ENCODE assay signal across 23 cellular contexts in the genomic region with DNA sequence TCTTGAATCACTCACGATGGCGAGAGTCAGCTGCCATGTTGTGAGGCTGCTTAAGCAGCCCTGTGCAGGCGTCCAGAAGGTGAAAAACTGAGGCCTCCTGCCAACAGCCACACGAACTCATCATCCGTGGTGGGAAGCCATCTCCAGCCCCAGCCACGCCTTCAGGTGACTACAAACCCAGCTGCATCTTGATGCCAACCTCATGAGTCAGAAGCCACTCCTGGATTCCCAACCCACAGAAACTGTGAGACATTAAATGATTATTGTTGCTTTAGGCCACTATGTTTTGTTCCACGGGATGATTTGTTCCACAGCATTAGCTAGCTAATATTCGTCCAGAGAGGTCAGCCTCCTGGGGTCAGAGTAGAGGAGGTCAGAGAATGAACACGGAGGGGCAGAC.
A peak's percentile ranks its signal among the peaks of the same experiment; 100 is the strongest.
DNase-seq lines count a peak whose midpoint lies in the region; ATAC-seq and FAIRE-seq lines count a peak whose summit lies in the region.
"Had no signal": no experiment of that assay in that cellular context is flagged by ENCODE, and none has a peak within 500 bp of the region (broad histone marks: within the 10 kb centered on the region; RNA-seq: fewer than 3 reads in every experiment).

No MANE protein-coding gene starts in this region.

- H3K27ac Mint-ChIP-seq in activated naive CD8-positive, alpha-beta T cell treated with anti-CD3 and anti-CD28 coated beads, Interleukin-2, amount 50 U/mL, for 24 hours = no peak overlapping the region
- H3K27ac Mint-ChIP-seq in activated naive CD8-positive, alpha-beta T cell treated with anti-CD3 and anti-CD28 coated beads for 36 hours = no peak overlapping the region
- H3K27ac Mint-ChIP-seq in activated T-helper 17 cell treated with anti-CD3 and anti-CD28 coated beads, Interleukin-2, amount 50 U/mL, for 72 hours = no peak overlapping the region
- H3K27ac Mint-ChIP-seq in stimulated activated naive B cell treated with anti-CD40 and anti-IgM and Interleukin-4, amounts not matched to agents 10 μg/mL and 1 μg/mL and 100 μg/mL, for 72 hours = no peak overlapping the region
- H3K27ac Mint-ChIP-seq: activated T-cell treated with anti-CD3 and anti-CD28 coated beads, Interleukin-2, amount 50 U/mL, for 24 hours; GM23338 had no signal

- ATAC-seq in activated naive CD8-positive, alpha-beta T cell treated with anti-CD3 and anti-CD28 coated beads, Interleukin-2, amount 50 U/mL, for 24 hours = peak; percentile 42
- ATAC-seq in activated T-helper 17 cell treated with anti-CD3 and anti-CD28 coated beads, Interleukin-2, amount 50 U/mL, for 72 hours (replicated peaks) = peak; percentile 58
- peak; percentile 63 for ATAC-seq in left colon
- no peak for ATAC-seq in Right ventricle myocardium superior (ENCODE audit: poor library complexity)
- ATAC-seq in GM21360 (IDR thresholded peaks at IDR 0.05; ENCODE audit: unreplicated experiment) = no peak
- ATAC-seq in stimulated activated naive B cell treated with anti-CD40 and anti-IgM and Interleukin-4, amounts not matched to agents 10 μg/mL and 1 μg/mL and 100 μg/mL, for 72 hours (replicated peaks) = no peak
- ATAC-seq: GM23338; heart right ventricle; stimulated activated naive CD8-positive, alpha-beta T cell treated with anti-CD3 and anti-CD28 coated beads, Interleukin-15, Interleukin-2, amounts not matched to agents 100 U/mL and 50 U/mL, for 24 hours had no signal

- no peak for DNase-seq in activated naive CD8-positive, alpha-beta T cell treated with anti-CD3 and anti-CD28 coated beads, Interleukin-2, amount 50 U/mL, for 24 hours
- no peak for DNase-seq in activated naive CD8-positive, alpha-beta T cell treated with anti-CD3 and anti-CD28 coated beads for 36 hours
- DNase-seq in left colon (no peak), urothelium cell line (ENCODE audit: low spot score) (peak; percentile 68), Right ventricle myocardium superior (no peak)
- DNase-seq in stimulated activated naive B cell treated with anti-CD40 and anti-IgM and Interleukin-4, amounts not matched to agents 10 μg/mL and 1 μg/mL and 100 μg/mL, for 72 hours = no peak
- DNase-seq: 8988T; activated CD4-positive, CD25-positive, alpha-beta regulatory T cell treated with anti-CD3 and anti-CD28 coated beads, Interleukin-2, amount 50 U/mL, for 72 hours; activated naive CD4-positive, alpha-beta T cell treated with Interleukin-2 at 50 U/mL for 16 hours; activated T-cell treated with anti-CD3 and anti-CD28 coated beads, Interleukin-2, amount 50 U/mL, for 24 hours; CD8-positive, alpha-beta memory T cell; DMS53; heart right ventricle; left ventricle myocardium inferior; NCI-H1417; NCI-H2107; NCI-H524; stimulated activated CD4-positive, alpha-beta T cell treated with anti-CD3 and anti-CD28 coated beads, Interleukin-4, amount 100 ng/mL, for 1 hour; stimulated activated naive CD8-positive, alpha-beta T cell treated with anti-CD3 and anti-CD28 coated beads, Interleukin-15, Interleukin-2, amounts not matched to agents 100 U/mL and 50 U/mL, for 24 hours had no signal

- FAIRE-seq in urothelium cell line (lab: Jason Lieb, UNC) = no peak
- FAIRE-seq: GM12891 had no signal

- H3K4me1 Mint-ChIP-seq in activated naive CD8-positive, alpha-beta T cell treated with anti-CD3 and anti-CD28 coated beads, Interleukin-2, amount 50 U/mL, for 24 hours = peaks cover 6% of the 10 kb centered on the region
- no peaks in the 10 kb centered on the region for H3K4me1 Mint-ChIP-seq in activated naive CD8-positive, alpha-beta T cell treated with anti-CD3 and anti-CD28 coated beads for 36 hours
- H3K4me1 Mint-ChIP-seq in activated T-helper 17 cell treated with anti-CD3 and anti-CD28 coated beads, Interleukin-2, amount 50 U/mL, for 72 hours = no peaks in the 10 kb centered on the region
- peaks cover 19 to 44% of the 10 kb centered on the region in 2 donors for H3K4me1 Mint-ChIP-seq in stimulated activated naive B cell treated with anti-CD40 and anti-IgM and Interleukin-4, amounts not matched to agents 10 μg/mL and 1 μg/mL and 100 μg/mL, for 72 hours
- H3K4me1 Mint-ChIP-seq: CD8-positive, alpha-beta memory T cell had no signal

- H3K27me3 Mint-ChIP-seq in activated naive CD8-positive, alpha-beta T cell treated with anti-CD3 and anti-CD28 coated beads, Interleukin-2, amount 50 U/mL, for 24 hours = peaks cover 22% of the 10 kb centered on the region
- H3K27me3 Mint-ChIP-seq in activated naive CD8-positive, alpha-beta T cell treated with anti-CD3 and anti-CD28 coated beads for 36 hours = peaks cover 36% of the 10 kb centered on the region
- H3K27me3 Mint-ChIP-seq in activated T-helper 17 cell treated with anti-CD3 and anti-CD28 coated beads, Interleukin-2, amount 50 U/mL, for 72 hours = peaks cover 19% of the 10 kb centered on the region
- no peaks in the 10 kb centered on the region for H3K27me3 Mint-ChIP-seq in stimulated activated naive B cell treated with anti-CD40 and anti-IgM and Interleukin-4, amounts not matched to agents 10 μg/mL and 1 μg/mL and 100 μg/mL, for 72 hours

- no peak overlapping the region for H3K4me3 Mint-ChIP-seq in activated naive CD8-positive, alpha-beta T cell treated with anti-CD3 and anti-CD28 coated beads, Interleukin-2, amount 50 U/mL, for 24 hours
- no peak overlapping the region for H3K4me3 Mint-ChIP-seq in activated naive CD8-positive, alpha-beta T cell treated with anti-CD3 and anti-CD28 coated beads for 36 hours
- no peak overlapping the region for H3K4me3 Mint-ChIP-seq in activated T-helper 17 cell treated with anti-CD3 and anti-CD28 coated beads, Interleukin-2, amount 50 U/mL, for 72 hours
- no peak overlapping the region for H3K4me3 Mint-ChIP-seq in stimulated activated naive B cell treated with anti-CD40 and anti-IgM and Interleukin-4, amounts not matched to agents 10 μg/mL and 1 μg/mL and 100 μg/mL, for 72 hours
- H3K4me3 Mint-ChIP-seq: activated T-cell treated with anti-CD3 and anti-CD28 coated beads, Interleukin-2, amount 50 U/mL, for 24 hours; CD8-positive, alpha-beta memory T cell; GM23338 had no signal

- no peaks in the 10 kb centered on the region for H3K36me3 Mint-ChIP-seq in activated naive CD8-positive, alpha-beta T cell treated with anti-CD3 and anti-CD28 coated beads, Interleukin-2, amount 50 U/mL, for 24 hours (ENCODE audit: low read depth)
- H3K36me3 Mint-ChIP-seq in activated naive CD8-positive, alpha-beta T cell treated with anti-CD3 and anti-CD28 coated beads for 36 hours = no peaks in the 10 kb centered on the region
- no peaks in the 10 kb centered on the region for H3K36me3 Mint-ChIP-seq in activated T-helper 17 cell treated with anti-CD3 and anti-CD28 coated beads, Interleukin-2, amount 50 U/mL, for 72 hours (ENCODE audit: low read depth)
- peaks cover 20 to 27% of the 10 kb centered on the region in 2 donors for H3K36me3 Mint-ChIP-seq in stimulated activated naive B cell treated with anti-CD40 and anti-IgM and Interleukin-4, amounts not matched to agents 10 μg/mL and 1 μg/mL and 100 μg/mL, for 72 hours

- peaks cover 10% of the 10 kb centered on the region for H3K9me3 Mint-ChIP-seq in activated naive CD8-positive, alpha-beta T cell treated with anti-CD3 and anti-CD28 coated beads, Interleukin-2, amount 50 U/mL, for 24 hours
- H3K9me3 Mint-ChIP-seq in activated naive CD8-positive, alpha-beta T cell treated with anti-CD3 and anti-CD28 coated beads for 36 hours = peaks cover 5% of the 10 kb centered on the region
- peaks cover 10% of the 10 kb centered on the region for H3K9me3 Mint-ChIP-seq in activated T-helper 17 cell treated with anti-CD3 and anti-CD28 coated beads, Interleukin-2, amount 50 U/mL, for 72 hours
- peaks cover 10 to 13% of the 10 kb centered on the region in 2 donors for H3K9me3 Mint-ChIP-seq in stimulated activated naive B cell treated with anti-CD40 and anti-IgM and Interleukin-4, amounts not matched to agents 10 μg/mL and 1 μg/mL and 100 μg/mL, for 72 hours

- intact Hi-C loops in left colon (cut with DNase I, micrococcal nuclease) = no loop called here
- intact Hi-C loops in Right ventricle myocardium superior (cut with DNase I) = no loop called here

Comparison
In these comparisons a context has a peak if more than half of its experiments do, and no peak if none do; other contexts are left out.
1. ATAC-seq: peak in activated naive CD8-positive, alpha-beta T cell treated with anti-CD3 and anti-CD28 coated beads, Interleukin-2, amount 50 U/mL, for 24 hours (single experiment), activated T-helper 17 cell treated with anti-CD3 and anti-CD28 coated beads, Interleukin-2, amount 50 U/mL, for 72 hours (single experiment) and left colon (single experiment); none in Right ventricle myocardium superior (single experiment), GM21360 (single experiment) and stimulated activated naive B cell treated with anti-CD40 and anti-IgM and Interleukin-4, amounts not matched to agents 10 μg/mL and 1 μg/mL and 100 μg/mL, for 72 hours (0 of 2).